Comparison of ENCODE assay signal across 12 cellular contexts in genomic region chr9:71916834-71917534, GRCh38. TPM values are rescaled to one million over a fixed set of nuclear protein-coding genes. Genes with fewer than 3 reads are reported as not detected.
A peak's percentile ranks its signal among the peaks of the same experiment; 100 is the strongest.
DNase-seq lines count a peak whose midpoint lies in the region; ATAC-seq, FAIRE-seq and TF ChIP-seq lines count a peak whose summit lies in the region.
"Had no signal": no experiment of that assay in that cellular context is flagged by ENCODE, and none has a peak within 500 bp of the region (broad histone marks: within the 10 kb centered on the region; RNA-seq: fewer than 3 reads in every experiment).

No MANE protein-coding gene starts in this region.

- no peak overlapping the region for H3K4me3 Mint-ChIP-seq in activated naive CD4-positive, alpha-beta T cell treated with anti-CD3 and anti-CD28 coated beads, Interleukin-2, amount 10 ng/mL, durations not matched to agents 7 days and 5 days
- no peak overlapping the region for H3K4me3 Mint-ChIP-seq in stimulated activated naive B cell treated with anti-CD40 and anti-IgM and Interleukin-4, amounts not matched to agents 10 μg/mL and 1 μg/mL and 100 μg/mL, for 72 hours

- peaks cover under 1 to 5% of the 10 kb centered on the region in 2 donors for H3K36me3 Mint-ChIP-seq in activated naive CD4-positive, alpha-beta T cell treated with anti-CD3 and anti-CD28 coated beads, Interleukin-2, amount 50 U/mL, for 72 hours
- peaks cover 14% of the 10 kb centered on the region for H3K36me3 Mint-ChIP-seq in activated naive CD4-positive, alpha-beta T cell treated with anti-CD3 and anti-CD28 coated beads, Interleukin-2, amount 10 ng/mL, durations not matched to agents 7 days and 5 days
- peaks cover 10 to 27% of the 10 kb centered on the region in 2 donors for H3K36me3 Mint-ChIP-seq in stimulated activated naive B cell treated with anti-CD40 and anti-IgM and Interleukin-4, amounts not matched to agents 10 μg/mL and 1 μg/mL and 100 μg/mL, for 72 hours

- no peaks in the 10 kb centered on the region for H3K36me3 ChIP-seq in kidney (ENCODE audit: control insufficient read depth in 1 of 2, insufficient read depth in 2 of 2, low read length in 2 of 2)

- no peak for FAIRE-seq in kidney (lab: Jason Lieb, UNC)
- FAIRE-seq: RCC 7860 had no signal

- intact Hi-C loops in kidney (cut with DNase I) = no loop called here

- H3K27ac ChIP-seq in kidney (ENCODE audit: low read depth in 2 of 2, low read length in 2 of 2) = no peak overlapping the region

- peaks cover 0 to 4% of the 10 kb centered on the region in 2 donors for H3K4me1 ChIP-seq in kidney (ENCODE audit: control insufficient read depth in 1 of 2, insufficient read depth in 1 of 2, low read depth in 1 of 2, low read length in 2 of 2)

- CTCF ChIA-PET in activated naive CD4-positive, alpha-beta T cell treated with anti-CD3 and anti-CD28 coated beads, Interleukin-2, amount 10 ng/mL, durations not matched to agents 7 days and 5 days (lab: Charles Lee) = interaction anchor here (1.5 kb wide), 1 partner anchor 108 kb away, joined by 4 read pairs; no protein-coding TSS in a partner anchor

- no peak overlapping the region for H3K4me3 ChIP-seq in kidney (ENCODE audit: low read length in 2 of 2)

- H3K27me3 Mint-ChIP-seq in activated naive CD4-positive, alpha-beta T cell treated with anti-CD3 and anti-CD28 coated beads, Interleukin-2, amount 10 ng/mL, durations not matched to agents 7 days and 5 days = no peaks in the 10 kb centered on the region
- H3K27me3 Mint-ChIP-seq in stimulated activated naive B cell treated with anti-CD40 and anti-IgM and Interleukin-4, amounts not matched to agents 10 μg/mL and 1 μg/mL and 100 μg/mL, for 72 hours = no peaks in the 10 kb centered on the region

- H3K9me3 ChIP-seq in kidney (ENCODE audit: control insufficient read depth in 1 of 2, low read length in 2 of 2) = no peaks in the 10 kb centered on the region

- H3K4me1 Mint-ChIP-seq in activated naive CD4-positive, alpha-beta T cell treated with anti-CD3 and anti-CD28 coated beads, Interleukin-2, amount 10 ng/mL, durations not matched to agents 7 days and 5 days = peaks cover 27% of the 10 kb centered on the region
- peaks cover 12 to 35% of the 10 kb centered on the region in 2 donors for H3K4me1 Mint-ChIP-seq in stimulated activated naive B cell treated with anti-CD40 and anti-IgM and Interleukin-4, amounts not matched to agents 10 μg/mL and 1 μg/mL and 100 μg/mL, for 72 hours

- H3K27ac Mint-ChIP-seq in activated naive CD4-positive, alpha-beta T cell treated with anti-CD3 and anti-CD28 coated beads, Interleukin-2, amount 50 U/mL, for 72 hours = peak overlapping the region in 1 of 2 donors; percentile 69
- H3K27ac Mint-ChIP-seq in activated naive CD4-positive, alpha-beta T cell treated with anti-CD3 and anti-CD28 coated beads, Interleukin-2, amount 10 ng/mL, durations not matched to agents 7 days and 5 days = no peak overlapping the region
- peak overlapping the region; percentile 43 for H3K27ac Mint-ChIP-seq in stimulated activated naive B cell treated with anti-CD40 and anti-IgM and Interleukin-4, amounts not matched to agents 10 μg/mL and 1 μg/mL and 100 μg/mL, for 72 hours
- H3K27ac Mint-ChIP-seq: brain had no signal

- H3K9me3 Mint-ChIP-seq in activated naive CD4-positive, alpha-beta T cell treated with anti-CD3 and anti-CD28 coated beads, Interleukin-2, amount 50 U/mL, for 72 hours = no peaks in the 10 kb centered on the region
- H3K9me3 Mint-ChIP-seq in activated naive CD4-positive, alpha-beta T cell treated with anti-CD3 and anti-CD28 coated beads, Interleukin-2, amount 10 ng/mL, durations not matched to agents 7 days and 5 days = no peaks in the 10 kb centered on the region
- no peaks in the 10 kb centered on the region for H3K9me3 Mint-ChIP-seq in stimulated activated naive B cell treated with anti-CD40 and anti-IgM and Interleukin-4, amounts not matched to agents 10 μg/mL and 1 μg/mL and 100 μg/mL, for 72 hours
- H3K9me3 Mint-ChIP-seq: brain had no signal

- TF ChIP-seq CTCF in kidney (IDR thresholded peaks at IDR 0.05; ENCODE audit: borderline replicate concordance, extremely low read depth, insufficient read depth) = no peak

- DNase-seq in activated naive CD4-positive, alpha-beta T cell treated with anti-CD3 and anti-CD28 coated beads, Interleukin-2, amount 50 U/mL, for 72 hours (ENCODE audit: low spot score in 2 of 2) = peak in 1 of 2 donors; percentile 37
- no peak for DNase-seq in activated naive CD4-positive, alpha-beta T cell treated with anti-CD3 and anti-CD28 coated beads, Interleukin-2, amount 10 ng/mL, durations not matched to agents 7 days and 5 days
- no peak for DNase-seq in stimulated activated naive B cell treated with anti-CD40 and anti-IgM and Interleukin-4, amounts not matched to agents 10 μg/mL and 1 μg/mL and 100 μg/mL, for 72 hours
- DNase-seq in kidney = no peak
- no peak for DNase-seq in hepatic stellate cell (ENCODE audit: low spot score)
- no peak for DNase-seq in activated CD4-positive, CD25-positive, alpha-beta regulatory T cell treated with anti-CD3 and anti-CD28 coated beads, Interleukin-2, amount 50 U/mL, for 72 hours
- DNase-seq: NCI-H1436 treated with DMSO at 0.1 percent for 48 hours, substantia nigra had no signal

- H3K9ac ChIP-seq in kidney (ENCODE audit: low read length in 2 of 2) = no peak overlapping the region

- peak; percentile 55 to 94 for ATAC-seq in activated naive CD4-positive, alpha-beta T cell treated with anti-CD3 and anti-CD28 coated beads, Interleukin-2, amount 50 U/mL, for 72 hours
- ATAC-seq in HG02610 (IDR thresholded peaks at IDR 0.05; ENCODE audit: unreplicated experiment) = peak; percentile 89
- peak; percentile 80 for ATAC-seq in HG03565 (IDR thresholded peaks at IDR 0.05; ENCODE audit: unreplicated experiment)
- ATAC-seq in stimulated activated naive B cell treated with anti-CD40 and anti-IgM and Interleukin-4, amounts not matched to agents 10 μg/mL and 1 μg/mL and 100 μg/mL, for 72 hours (replicated peaks) = peak; percentile 41 to 69

RNA-seq across cellular contexts. Expression of gene C9orf85, which starts 5.5 kb away (rescaled TPM):
- 1 to 10 TPM; 9.5 to 10.0 TPM for total RNA-seq in activated naive CD4-positive, alpha-beta T cell treated with anti-CD3 and anti-CD28 coated beads, Interleukin-2, amount 50 U/mL, for 72 hours
- total RNA-seq in kidney = 8.1 TPM
- polyA plus RNA-seq in kidney (ENCODE audit: insufficient read depth, low read depth, low replicate concordance) = 7.0 TPM

RNA-seq across cellular contexts. Expression of gene ABHD17B, which starts 6.0 kb away (rescaled TPM):
- total RNA-seq in activated naive CD4-positive, alpha-beta T cell treated with anti-CD3 and anti-CD28 coated beads, Interleukin-2, amount 50 U/mL, for 72 hours = 10 to 100 TPM; 11.1 to 15.4 TPM
- 19.0 TPM for total RNA-seq in kidney
- 9.0 TPM for polyA plus RNA-seq in kidney (ENCODE audit: insufficient read depth, low read depth, low replicate concordance)
